Comparison of ENCODE assay signal across 8 cellular contexts in the genomic region with DNA sequence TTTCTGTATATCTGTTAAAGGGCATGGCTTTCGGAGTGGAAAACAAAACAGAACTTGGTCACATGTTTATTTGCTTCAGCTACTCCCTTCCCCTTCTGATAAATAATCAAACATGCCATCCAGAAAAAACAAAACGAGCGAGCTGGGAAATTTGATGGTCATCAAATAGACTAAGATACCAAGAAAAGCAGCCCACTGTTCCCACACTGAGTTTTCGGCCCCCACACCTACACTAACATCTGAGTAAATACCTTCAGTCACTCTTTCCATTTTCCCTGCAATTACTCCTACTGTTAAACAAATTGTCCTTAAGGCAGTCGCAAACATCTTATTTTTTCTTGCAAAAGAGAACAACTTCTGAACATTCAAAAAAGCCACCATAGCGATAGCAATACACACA.
A peak's percentile ranks its signal among the peaks of the same experiment; 100 is the strongest.
DNase-seq lines count a peak whose midpoint lies in the region; ATAC-seq and TF ChIP-seq lines count a peak whose summit lies in the region.

No MANE protein-coding gene starts in this region.

- H3K4me3 ChIP-seq in BLaER1 (peak overlapping the region; percentile 68), OCI-LY3 (ENCODE audit: low read length) (peak overlapping the region; percentile 86), duodenal mucosa (ENCODE audit: low read depth in 1 of 2, low read length in 2 of 2) (peak overlapping the region; percentile 71 to 86), osteoblast (ENCODE audit: insufficient read depth, low read length) (peak overlapping the region; percentile 78)

- H3K9me3 ChIP-seq in BLaER1 (no peaks in the 10 kb centered on the region), OCI-LY3 (ENCODE audit: insufficient read depth, low read length) (no peaks in the 10 kb centered on the region), duodenal mucosa (ENCODE audit: control insufficient read depth in 1 of 2, low read length in 2 of 2) (no peaks in the 10 kb centered on the region), osteoblast (ENCODE audit: low read depth, low read length) (no peaks in the 10 kb centered on the region)

- H3K79me2 ChIP-seq in OCI-LY3 (ENCODE audit: low read length), result peaks cover 100% of the 10 kb centered on the region
- H3K79me2 ChIP-seq in osteoblast (ENCODE audit: insufficient read depth, low read length), result peaks cover 73% of the 10 kb centered on the region

- H3K9ac ChIP-seq in BLaER1 (peak overlapping the region; percentile 77), OCI-LY3 (ENCODE audit: low read length) (peak overlapping the region; percentile 98), duodenal mucosa (ENCODE audit: low read depth in 1 of 2, low read length in 2 of 2) (peak overlapping the region; percentile 21 to 91)

- H3K4me1 ChIP-seq in BLaER1 (peaks cover 49% of the 10 kb centered on the region), OCI-LY3 (ENCODE audit: low read length) (peaks cover 60% of the 10 kb centered on the region), duodenal mucosa (ENCODE audit: control insufficient read depth in 1 of 2, insufficient read depth in 2 of 2, low read length in 2 of 2) (peaks cover 41 to 54% of the 10 kb centered on the region in 2 donors), osteoblast (ENCODE audit: insufficient read depth, low read length) (peaks cover 30% of the 10 kb centered on the region)

- H2AFZ ChIP-seq in OCI-LY3 (ENCODE audit: low read depth, low read length) (no peak overlapping the region), osteoblast (ENCODE audit: low read length) (no peak overlapping the region)

- H3K4me2 ChIP-seq in BLaER1 (peak overlapping the region; percentile 76), OCI-LY3 (ENCODE audit: low read length) (peak overlapping the region; percentile 91), osteoblast (ENCODE audit: insufficient read depth, low read length) (peak overlapping the region; percentile 98)

- DNase-seq in osteoblast (ENCODE audit: insufficient read length, low spot score, missing footprints) (peak; percentile 58), cerebellar cortex (ENCODE audit: low spot score) (no peak), NCI-H1092 (lab: John Stamatoyannopoulos, UW) (no peak)
- DNase-seq in effector CD4-positive, alpha-beta T cell, result no peak

- no peaks in the 10 kb centered on the region; the same call in 1 of the 2 replicates for H4K20me1 ChIP-seq in BLaER1
- peaks cover 12% of the 10 kb centered on the region; the same call in 1 of the 2 replicates for H4K20me1 ChIP-seq in OCI-LY3 (ENCODE audit: insufficient read depth, low read length)
- H4K20me1 ChIP-seq in osteoblast (ENCODE audit: insufficient read depth, low read length), result no peaks in the 10 kb centered on the region

- TF ChIP-seq CTCF in OCI-LY3 (IDR thresholded peaks at IDR 0.05; ENCODE audit: low read depth, low read length) (no peak), osteoblast (IDR thresholded peaks at IDR 0.05; ENCODE audit: extremely low read depth, low read depth, low read length) (no peak)

- H3K27me3 ChIP-seq in BLaER1 (peaks cover 9% of the 10 kb centered on the region), OCI-LY3 (ENCODE audit: low read depth, low read length) (no peaks in the 10 kb centered on the region), duodenal mucosa (ENCODE audit: control insufficient read depth in 1 of 2, insufficient read depth in 2 of 2, low read length in 2 of 2) (no peaks in the 10 kb centered on the region), osteoblast (ENCODE audit: insufficient read depth, low read length) (no peaks in the 10 kb centered on the region)

- H3K27ac ChIP-seq in BLaER1 (peak overlapping the region; percentile 16; the same call in 1 of the 2 replicates), OCI-LY3 (ENCODE audit: low read length) (peak overlapping the region; percentile 95), duodenal mucosa (ENCODE audit: low read depth, low read length) (peak overlapping the region; percentile 56), osteoblast (ENCODE audit: low read depth, low read length) (peak overlapping the region; percentile 99)

- no peak for ATAC-seq in GM18519 (IDR thresholded peaks at IDR 0.05; ENCODE audit: low FRiP score, unreplicated experiment)

- H3K36me3 ChIP-seq in BLaER1 (no peaks in the 10 kb centered on the region), OCI-LY3 (replicated peaks; ENCODE audit: low read depth, low read length) (peaks cover 31% of the 10 kb centered on the region), duodenal mucosa (ENCODE audit: control insufficient read depth in 1 of 2, insufficient read depth in 2 of 2, low read length in 2 of 2) (no peaks in the 10 kb centered on the region), osteoblast (ENCODE audit: insufficient read depth, low read length) (no peaks in the 10 kb centered on the region)

Comparison
In these comparisons a context has a peak if more than half of its experiments do, and no peak if none do; other contexts are left out.
1. H3K27ac ChIP-seq: peak in every context shown above with its lines; median percentile 99 in osteoblast; 95 in OCI-LY3; 56 in duodenal mucosa; 16 in BLaER1.